In the genomic region with DNA sequence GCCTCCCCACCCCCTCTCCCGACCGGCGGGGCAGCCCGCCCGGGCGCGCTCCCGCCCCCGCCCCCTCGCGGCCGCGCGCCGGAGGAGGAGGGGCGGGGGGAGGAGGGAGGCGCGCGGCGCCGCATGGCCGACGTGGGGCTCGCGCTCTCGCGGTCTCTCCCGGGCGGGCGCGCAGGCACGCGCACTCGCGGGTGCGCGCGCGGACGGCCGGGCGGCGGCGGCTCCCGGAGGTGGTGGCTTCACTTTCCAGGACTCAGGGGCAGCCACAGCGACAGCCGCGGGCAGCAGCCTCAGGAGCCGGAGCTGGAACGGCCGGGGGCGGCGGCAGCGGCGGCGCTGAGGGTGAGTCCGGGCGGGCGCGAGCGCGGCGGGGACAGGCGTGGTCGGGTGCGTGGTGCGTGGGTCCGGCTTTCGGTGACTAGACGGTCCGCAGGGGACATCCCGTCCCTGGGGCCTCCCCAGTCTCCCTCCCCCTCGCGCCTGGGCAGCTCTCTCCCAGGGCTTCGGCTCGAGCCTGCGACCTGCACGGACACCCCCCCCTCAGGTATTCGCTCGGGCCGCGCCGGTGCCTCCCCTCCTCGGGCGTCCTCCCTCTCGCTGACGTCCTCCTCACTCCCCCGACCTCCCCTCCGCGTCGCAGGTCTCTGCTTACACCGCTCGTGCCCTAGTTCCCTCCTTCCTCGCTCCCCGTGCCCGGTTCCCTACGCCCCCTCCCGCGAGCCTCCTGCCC, we compare ENCODE assay signal across 1 cellular context.
TF ChIP-seq lines count a peak whose summit lies in the region.

A gene (plus strand): TSS at position 407 of the 730 bp plus-strand sequence.

TF ChIP-seq in HEK293, 187 proteins besides CTCF, POLR2A, EP300 and RAD21 (continued from another document):
- TF ChIP-seq, protein P1, sequence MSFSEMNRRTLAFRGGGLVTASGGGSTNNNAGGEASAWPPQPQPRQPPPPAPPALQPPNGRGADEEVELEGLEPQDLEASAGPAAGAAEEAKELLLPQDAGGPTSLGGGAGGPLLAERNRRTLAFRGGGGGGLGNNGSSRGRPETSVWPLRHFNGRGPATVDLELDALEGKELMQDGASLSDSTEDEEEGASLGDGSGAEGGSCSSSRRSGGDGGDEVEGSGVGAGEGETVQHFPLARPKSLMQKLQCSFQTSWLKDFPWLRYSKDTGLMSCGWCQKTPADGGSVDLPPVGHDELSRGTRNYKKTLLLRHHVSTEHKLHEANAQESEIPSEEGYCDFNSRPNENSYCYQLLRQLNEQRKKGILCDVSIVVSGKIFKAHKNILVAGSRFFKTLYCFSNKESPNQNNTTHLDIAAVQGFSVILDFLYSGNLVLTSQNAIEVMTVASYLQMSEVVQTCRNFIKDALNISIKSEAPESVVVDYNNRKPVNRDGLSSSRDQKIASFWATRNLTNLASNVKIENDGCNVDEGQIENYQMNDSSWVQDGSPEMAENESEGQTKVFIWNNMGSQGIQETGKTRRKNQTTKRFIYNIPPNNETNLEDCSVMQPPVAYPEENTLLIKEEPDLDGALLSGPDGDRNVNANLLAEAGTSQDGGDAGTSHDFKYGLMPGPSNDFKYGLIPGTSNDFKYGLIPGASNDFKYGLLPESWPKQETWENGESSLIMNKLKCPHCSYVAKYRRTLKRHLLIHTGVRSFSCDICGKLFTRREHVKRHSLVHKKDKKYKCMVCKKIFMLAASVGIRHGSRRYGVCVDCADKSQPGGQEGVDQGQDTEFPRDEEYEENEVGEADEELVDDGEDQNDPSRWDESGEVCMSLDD (tag by site-specific recombination; IDR thresholded peaks at IDR 0.05): peak; percentile 40; the same call in 1 of the 2 replicates
- TF ChIP-seq, protein P2, sequence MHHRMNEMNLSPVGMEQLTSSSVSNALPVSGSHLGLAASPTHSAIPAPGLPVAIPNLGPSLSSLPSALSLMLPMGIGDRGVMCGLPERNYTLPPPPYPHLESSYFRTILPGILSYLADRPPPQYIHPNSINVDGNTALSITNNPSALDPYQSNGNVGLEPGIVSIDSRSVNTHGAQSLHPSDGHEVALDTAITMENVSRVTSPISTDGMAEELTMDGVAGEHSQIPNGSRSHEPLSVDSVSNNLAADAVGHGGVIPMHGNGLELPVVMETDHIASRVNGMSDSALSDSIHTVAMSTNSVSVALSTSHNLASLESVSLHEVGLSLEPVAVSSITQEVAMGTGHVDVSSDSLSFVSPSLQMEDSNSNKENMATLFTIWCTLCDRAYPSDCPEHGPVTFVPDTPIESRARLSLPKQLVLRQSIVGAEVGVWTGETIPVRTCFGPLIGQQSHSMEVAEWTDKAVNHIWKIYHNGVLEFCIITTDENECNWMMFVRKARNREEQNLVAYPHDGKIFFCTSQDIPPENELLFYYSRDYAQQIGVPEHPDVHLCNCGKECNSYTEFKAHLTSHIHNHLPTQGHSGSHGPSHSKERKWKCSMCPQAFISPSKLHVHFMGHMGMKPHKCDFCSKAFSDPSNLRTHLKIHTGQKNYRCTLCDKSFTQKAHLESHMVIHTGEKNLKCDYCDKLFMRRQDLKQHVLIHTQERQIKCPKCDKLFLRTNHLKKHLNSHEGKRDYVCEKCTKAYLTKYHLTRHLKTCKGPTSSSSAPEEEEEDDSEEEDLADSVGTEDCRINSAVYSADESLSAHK (tag by site-specific recombination; IDR thresholded peaks at IDR 0.05): no peak
- TF ChIP-seq ZBTB20 (tag by site-specific recombination; IDR thresholded peaks at IDR 0.05): peak; percentile 53; the same call in 1 of the 2 replicates
- TF ChIP-seq REPIN1 (tag by site-specific recombination; IDR thresholded peaks at IDR 0.05; ENCODE audit: low read depth): no peak
- TF ChIP-seq ZSCAN16 (tag by site-specific recombination; IDR thresholded peaks at IDR 0.05): no peak
- TF ChIP-seq, protein P3, sequence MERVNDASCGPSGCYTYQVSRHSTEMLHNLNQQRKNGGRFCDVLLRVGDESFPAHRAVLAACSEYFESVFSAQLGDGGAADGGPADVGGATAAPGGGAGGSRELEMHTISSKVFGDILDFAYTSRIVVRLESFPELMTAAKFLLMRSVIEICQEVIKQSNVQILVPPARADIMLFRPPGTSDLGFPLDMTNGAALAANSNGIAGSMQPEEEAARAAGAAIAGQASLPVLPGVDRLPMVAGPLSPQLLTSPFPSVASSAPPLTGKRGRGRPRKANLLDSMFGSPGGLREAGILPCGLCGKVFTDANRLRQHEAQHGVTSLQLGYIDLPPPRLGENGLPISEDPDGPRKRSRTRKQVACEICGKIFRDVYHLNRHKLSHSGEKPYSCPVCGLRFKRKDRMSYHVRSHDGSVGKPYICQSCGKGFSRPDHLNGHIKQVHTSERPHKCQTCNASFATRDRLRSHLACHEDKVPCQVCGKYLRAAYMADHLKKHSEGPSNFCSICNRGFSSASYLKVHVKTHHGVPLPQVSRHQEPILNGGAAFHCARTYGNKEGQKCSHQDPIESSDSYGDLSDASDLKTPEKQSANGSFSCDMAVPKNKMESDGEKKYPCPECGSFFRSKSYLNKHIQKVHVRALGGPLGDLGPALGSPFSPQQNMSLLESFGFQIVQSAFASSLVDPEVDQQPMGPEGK (tag by site-specific recombination; IDR thresholded peaks at IDR 0.05): peak; percentile 89
